In genomic region chr20:25390538-25391528, GRCh38 we compare ENCODE assay signal across 8 cellular contexts. TPM values are rescaled to one million over a fixed set of nuclear protein-coding genes. Genes with fewer than 3 reads are reported as not detected.
DNase-seq lines count a peak whose midpoint lies in the region; ATAC-seq and TF ChIP-seq lines count a peak whose summit lies in the region.

Gene ABHD12 (minus strand): TSS chr20:25390835. CDS start chr20:25390703, 132 bp downstream.

- no peaks in the 10 kb centered on the region for H3K9me2 ChIP-seq in SK-N-SH

- H3K79me2 ChIP-seq in SK-N-SH (ENCODE audit: insufficient read depth) = peaks cover 44% of the 10 kb centered on the region

- CTCF ChIA-PET in GM10248 (lab: Yijun Ruan, JAX) (interaction anchor here (0.9 kb wide), 1 partner anchor 8 kb away, joined by 4 read pairs; no protein-coding TSS in a partner anchor), SK-N-SH (lab: Yijun Ruan, JAX) (interaction anchor here (1.1 kb wide), 1 partner anchor 8 kb away, joined by 5 read pairs; no protein-coding TSS in a partner anchor)

- H3K4me2 ChIP-seq in SK-N-SH = peak within 1 kb of the TSS; percentile 95

- H3K4me1 ChIP-seq in SK-N-SH (ENCODE audit: control insufficient read depth in 1 of 2, insufficient read depth in 2 of 2, low read depth in 1 of 2, low read length in 1 of 2) = peaks cover 0 to 3% of the 10 kb centered on the region in 2 experiments; a peak in 1 of 4 replicates

- POLR2A ChIA-PET in GM10248 (lab: Yijun Ruan, JAX) = interaction anchor here (0.6 to 0.7 kb wide), 5 partner anchors 72 to 320 kb away, joined by 3 to 6 read pairs (median 4); partner anchors contain the start of gene PYGB
- POLR2A ChIA-PET in SK-N-SH (lab: Yijun Ruan, JAX) = interaction anchor here (0.6 to 1.0 kb wide), 2 partner anchors 16 to 118 kb away, joined by 3 to 4 read pairs; partner anchors contain the start of gene GINS1

- ATAC-seq in HG02610 (IDR thresholded peaks at IDR 0.05; ENCODE audit: unreplicated experiment) = peak; percentile 95

- H2AFZ ChIP-seq in SK-N-SH (ENCODE audit: low read depth) = peak within 1 kb of the TSS; percentile 84

- peaks cover 3% of the 10 kb centered on the region for H3F3A ChIP-seq in SK-N-SH (replicated peaks; ENCODE audit: insufficient read depth)

- H3K9me3 ChIP-seq in SK-N-SH = no peaks in the 10 kb centered on the region

- no peaks in the 10 kb centered on the region for H4K20me1 ChIP-seq in SK-N-SH (ENCODE audit: insufficient read depth)

- peaks cover 0 to 6% of the 10 kb centered on the region in 2 experiments for H3K36me3 ChIP-seq in SK-N-SH (replicated peaks in 1 of 2; ENCODE audit: control insufficient read depth in 1 of 2, insufficient read depth in 2 of 2, low read length in 1 of 2)

- 3% methylated on average over 26 of the region's 91 CpGs for WGBS in SK-N-SH (ENCODE audit: low lambda C conversion rate)

- no peaks in the 10 kb centered on the region for H3K27me3 ChIP-seq in SK-N-SH (ENCODE audit: insufficient read depth)

- DNase-seq in GM10248 (ENCODE audit: extremely low spot score) = peak; percentile 96
- DNase-seq in NCI-H1092 (lab: John Stamatoyannopoulos, UW) = peak; percentile 96
- DNase-seq in SK-N-SH = peak; percentile 97
- DNase-seq in activated naive CD4-positive, alpha-beta T cell treated with anti-CD3 and anti-CD28 coated beads, Interleukin-2, amount 50 U/mL, for 16 hours = peak; percentile 95
- peak; percentile 96 for DNase-seq in globus pallidus (ENCODE audit: low spot score)
- DNase-seq in nucleus accumbens (lab: John Stamatoyannopoulos, UW) = peak; percentile 52 to 98 (median 94)
- peak; percentile 95 for DNase-seq in superior temporal gyrus (ENCODE audit: extremely low spot score)

- 0 out of 4 replicates have a peak, but pooled peaks of 1 of the 2 experiments have one; percentile 4 for TF ChIP-seq EP300 in SK-N-SH (IDR thresholded peaks at IDR 0.05; ENCODE audit: borderline replicate concordance in 1 of 2, low read depth in 1 of 2, low read length in 1 of 2)

- no peak for TF ChIP-seq RAD21 in SK-N-SH (IDR thresholded peaks at IDR 0.05; ENCODE audit: low read length)

- peak within 1 kb of the TSS; percentile 76 to 94 for H3K27ac ChIP-seq in SK-N-SH (ENCODE audit: low read depth in 2 of 2, low read length in 1 of 2)

- H3K9ac ChIP-seq in SK-N-SH = peak within 1 kb of the TSS; percentile 87

- TF ChIP-seq CTCF in GM10248 (IDR thresholded peaks at IDR 0.05; ENCODE audit: control extremely low read depth, extremely low read depth, low read depth, missing control alignments) (no peak), SK-N-SH (IDR thresholded peaks at IDR 0.05) (no peak)

- peak within 1 kb of the TSS; percentile 80 to 89 for H3K4me3 ChIP-seq in SK-N-SH (ENCODE audit: low read depth in 2 of 2, low read length in 1 of 2)

TF ChIP-seq in SK-N-SH, 30 proteins besides CTCF, POLR2A, EP300 and RAD21 (continues in another document):
- TF ChIP-seq TCF12 (IDR thresholded peaks at IDR 0.05) = peak; percentile 45; the same call in 1 of the 2 replicates
- TF ChIP-seq SMC3 (IDR thresholded peaks at IDR 0.05; ENCODE audit: low read depth, low read length) = 0 out of 2 replicates have a peak, but pooled peaks have one; percentile 3
- TF ChIP-seq MXI1 (IDR thresholded peaks at IDR 0.05; ENCODE audit: low read depth, low read length) = no peak; the same call in 1 of the 2 replicates
- no peak for TF ChIP-seq NFIC (IDR thresholded peaks at IDR 0.05; ENCODE audit: borderline replicate concordance)
- TF ChIP-seq, protein P1, sequence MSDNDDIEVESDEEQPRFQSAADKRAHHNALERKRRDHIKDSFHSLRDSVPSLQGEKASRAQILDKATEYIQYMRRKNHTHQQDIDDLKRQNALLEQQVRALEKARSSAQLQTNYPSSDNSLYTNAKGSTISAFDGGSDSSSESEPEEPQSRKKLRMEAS (IDR thresholded peaks at IDR 0.05; ENCODE audit: low read depth) = peak; percentile 58; the same call in 1 of the 2 replicates
- TF ChIP-seq CHD2 (IDR thresholded peaks at IDR 0.05; ENCODE audit: low read length, partially characterized antibody) = peak; percentile 25
- TF ChIP-seq GATA2 (CRISPR knock-in tag; IDR thresholded peaks at IDR 0.05) = no peak
- TF ChIP-seq FOXM1 (IDR thresholded peaks at IDR 0.05; ENCODE audit: low read depth) = no peak
- peak; percentile 89 for TF ChIP-seq YY1 (IDR thresholded peaks at IDR 0.05; ENCODE audit: low read depth)
- TF ChIP-seq RCOR1 (IDR thresholded peaks at IDR 0.05; ENCODE audit: low read length) = no peak
- TF ChIP-seq, protein P2, sequence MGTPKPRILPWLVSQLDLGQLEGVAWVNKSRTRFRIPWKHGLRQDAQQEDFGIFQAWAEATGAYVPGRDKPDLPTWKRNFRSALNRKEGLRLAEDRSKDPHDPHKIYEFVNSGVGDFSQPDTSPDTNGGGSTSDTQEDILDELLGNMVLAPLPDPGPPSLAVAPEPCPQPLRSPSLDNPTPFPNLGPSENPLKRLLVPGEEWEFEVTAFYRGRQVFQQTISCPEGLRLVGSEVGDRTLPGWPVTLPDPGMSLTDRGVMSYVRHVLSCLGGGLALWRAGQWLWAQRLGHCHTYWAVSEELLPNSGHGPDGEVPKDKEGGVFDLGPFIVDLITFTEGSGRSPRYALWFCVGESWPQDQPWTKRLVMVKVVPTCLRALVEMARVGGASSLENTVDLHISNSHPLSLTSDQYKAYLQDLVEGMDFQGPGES (IDR thresholded peaks at IDR 0.05; ENCODE audit: low read depth, low read length) = no peak
- TF ChIP-seq PBX3 (IDR thresholded peaks at IDR 0.05) = no peak
- no peak for TF ChIP-seq FOSL2 (IDR thresholded peaks at IDR 0.05; ENCODE audit: borderline replicate concordance, low read depth)
- TF ChIP-seq POLR2AphosphoS5 (IDR thresholded peaks at IDR 0.05; ENCODE audit: low read depth, low read length) = peak; percentile 87
- TF ChIP-seq FOXJ3 (CRISPR knock-in tag; IDR thresholded peaks at IDR 0.05) = no peak
- TF ChIP-seq, protein P3, sequence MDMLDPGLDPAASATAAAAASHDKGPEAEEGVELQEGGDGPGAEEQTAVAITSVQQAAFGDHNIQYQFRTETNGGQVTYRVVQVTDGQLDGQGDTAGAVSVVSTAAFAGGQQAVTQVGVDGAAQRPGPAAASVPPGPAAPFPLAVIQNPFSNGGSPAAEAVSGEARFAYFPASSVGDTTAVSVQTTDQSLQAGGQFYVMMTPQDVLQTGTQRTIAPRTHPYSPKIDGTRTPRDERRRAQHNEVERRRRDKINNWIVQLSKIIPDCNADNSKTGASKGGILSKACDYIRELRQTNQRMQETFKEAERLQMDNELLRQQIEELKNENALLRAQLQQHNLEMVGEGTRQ (IDR thresholded peaks at IDR 0.05; ENCODE audit: borderline replicate concordance, low read depth, low read length) = no peak
- no peak for TF ChIP-seq JUND (IDR thresholded peaks at IDR 0.05)
- TF ChIP-seq TEAD4 (IDR thresholded peaks at IDR 0.05; ENCODE audit: borderline replicate concordance, insufficient read depth) = no peak
- TF ChIP-seq TAF1 (IDR thresholded peaks at IDR 0.05; ENCODE audit: borderline replicate concordance, low read depth, low read length) = peak; percentile 63
- no peak for TF ChIP-seq GABPA (IDR thresholded peaks at IDR 0.05; ENCODE audit: low read depth)
- TF ChIP-seq, protein P4, sequence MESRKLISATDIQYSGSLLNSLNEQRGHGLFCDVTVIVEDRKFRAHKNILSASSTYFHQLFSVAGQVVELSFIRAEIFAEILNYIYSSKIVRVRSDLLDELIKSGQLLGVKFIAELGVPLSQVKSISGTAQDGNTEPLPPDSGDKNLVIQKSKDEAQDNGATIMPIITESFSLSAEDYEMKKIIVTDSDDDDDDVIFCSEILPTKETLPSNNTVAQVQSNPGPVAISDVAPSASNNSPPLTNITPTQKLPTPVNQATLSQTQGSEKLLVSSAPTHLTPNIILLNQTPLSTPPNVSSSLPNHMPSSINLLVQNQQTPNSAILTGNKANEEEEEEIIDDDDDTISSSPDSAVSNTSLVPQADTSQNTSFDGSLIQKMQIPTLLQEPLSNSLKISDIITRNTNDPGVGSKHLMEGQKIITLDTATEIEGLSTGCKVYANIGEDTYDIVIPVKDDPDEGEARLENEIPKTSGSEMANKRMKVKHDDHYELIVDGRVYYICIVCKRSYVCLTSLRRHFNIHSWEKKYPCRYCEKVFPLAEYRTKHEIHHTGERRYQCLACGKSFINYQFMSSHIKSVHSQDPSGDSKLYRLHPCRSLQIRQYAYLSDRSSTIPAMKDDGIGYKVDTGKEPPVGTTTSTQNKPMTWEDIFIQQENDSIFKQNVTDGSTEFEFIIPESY (IDR thresholded peaks at IDR 0.05; ENCODE audit: borderline replicate concordance, low read depth) = no peak
- TF ChIP-seq RXRA (IDR thresholded peaks at IDR 0.05; ENCODE audit: borderline replicate concordance, low read depth) = no peak
- TF ChIP-seq EZH2phosphoT487 (IDR thresholded peaks at IDR 0.05; ENCODE audit: borderline replicate concordance, low read depth) = no peak
- TF ChIP-seq SIN3A (IDR thresholded peaks at IDR 0.05; ENCODE audit: borderline replicate concordance, low read depth, low read length) = no peak

RNA-seq across cellular contexts. Expression of gene ABHD12, which starts in this region (rescaled TPM):
- 32.2 and 33.5 TPM in 2 replicates for polyA plus RNA-seq in SK-N-SH (2012; rRNA removed)
- polyA plus RNA-seq in SK-N-SH (2012; cell fraction: cytosol; rRNA removed) = 29.7 and 42.6 TPM in 2 replicates
- 34.5 and 35.2 TPM in 2 replicates for polyA plus RNA-seq in SK-N-SH (2012; cell fraction: nucleus; rRNA removed)

Comparison
In these comparisons a context has a peak if more than half of its experiments do, and no peak if none do; other contexts are left out.
1. Peak in every context shown above with its lines: DNase-seq, ATAC-seq, H3K4me3 ChIP-seq and H3K27ac ChIP-seq.